In genomic region chr7:81127991-81128390, GRCh38 we compare ENCODE assay signal across 17 cellular contexts.
DNase-seq lines count a peak whose midpoint lies in the region; ATAC-seq, FAIRE-seq and TF ChIP-seq lines count a peak whose summit lies in the region.
"Had no signal": no experiment of that assay in that cellular context is flagged by ENCODE, and none has a peak within 500 bp of the region (broad histone marks: within the 10 kb centered on the region; RNA-seq: fewer than 3 reads in every experiment).

No MANE protein-coding gene starts in this region.

- H3K36me3 Mint-ChIP-seq in Caco-2 (ENCODE audit: insufficient read depth, unreplicated experiment): peaks cover 4% of the 10 kb centered on the region
- H3K36me3 Mint-ChIP-seq: CD14-positive monocyte; CD8-positive, alpha-beta T cell had no signal

- peaks cover 21% of the 10 kb centered on the region for H3K9me3 ChIP-seq in Caco-2
- peaks cover 8% of the 10 kb centered on the region for H3K9me3 ChIP-seq in PC-9 (ENCODE audit: insufficient read depth, low read depth)
- no peaks in the 10 kb centered on the region for H3K9me3 ChIP-seq in endothelial cell of umbilical vein (replicated peaks; ENCODE audit: control insufficient read depth, insufficient read depth, low read length)

- no peaks in the 10 kb centered on the region for H3K9me1 ChIP-seq in endothelial cell of umbilical vein (replicated peaks; ENCODE audit: control insufficient read depth, extremely low read depth, insufficient read depth, low read length)

- TF ChIP-seq POLR2A in endothelial cell of umbilical vein (IDR thresholded peaks at IDR 0.05; ENCODE audit: low read depth, low read length): no peak

- H3F3A ChIP-seq in PC-9 (ENCODE audit: insufficient read depth, low read depth): no peaks in the 10 kb centered on the region

- H3K4me2 ChIP-seq in PC-9 (no peak overlapping the region), endothelial cell of umbilical vein (ENCODE audit: insufficient read depth, low read length) (no peak overlapping the region)
- H3K4me2 ChIP-seq: GM23338 had no signal

- H3K9me3 Mint-ChIP-seq in Caco-2 (ENCODE audit: unreplicated experiment): peaks cover 49% of the 10 kb centered on the region

- H3K36me3 ChIP-seq in Caco-2 (ENCODE audit: control insufficient read depth, insufficient read depth, low read length): no peaks in the 10 kb centered on the region
- no peaks in the 10 kb centered on the region for H3K36me3 ChIP-seq in PC-9 (ENCODE audit: low read depth)
- no peaks in the 10 kb centered on the region for H3K36me3 ChIP-seq in endothelial cell of umbilical vein (ENCODE audit: control insufficient read depth in 2 of 2, extremely low read depth in 1 of 2, insufficient read depth in 2 of 2, low read length in 2 of 2)

- H2AFZ ChIP-seq in PC-9: peak overlapping the region; percentile 26; the same call in 1 of the 2 replicates
- no peak overlapping the region for H2AFZ ChIP-seq in endothelial cell of umbilical vein (ENCODE audit: low read depth, low read length)
- H2AFZ ChIP-seq: GM23338 had no signal

- peaks cover 10% of the 10 kb centered on the region for H3K4me1 Mint-ChIP-seq in Caco-2 (ENCODE audit: low read depth, unreplicated experiment)
- H3K4me1 Mint-ChIP-seq: CD14-positive monocyte, GM23338 had no signal

- H4K20me1 ChIP-seq in PC-9 (ENCODE audit: insufficient read depth) (no peaks in the 10 kb centered on the region), endothelial cell of umbilical vein (replicated peaks; ENCODE audit: control insufficient read depth, extremely low read depth, insufficient read depth, low read length) (no peaks in the 10 kb centered on the region)

- DNase-seq in Caco-2 (no peak), PC-9 (no peak), endothelial cell of umbilical vein (ENCODE audit: low read depth, low spot score) (peak; percentile 10), iris pigment epithelial cell (ENCODE audit: low read depth) (peak; percentile 40), HPDE6-E6E7 (ENCODE audit: extremely low spot score) (no peak)
- DNase-seq in activated naive CD4-positive, alpha-beta T cell treated with anti-CD3 and anti-CD28 coated beads, Interleukin-2, amount 50 U/mL, for 16 hours: no peak
- DNase-seq: CD8-positive, alpha-beta T cell; COR-L47; H7 had no signal

- H3K9me2 ChIP-seq in PC-9 (ENCODE audit: insufficient read depth): no peaks in the 10 kb centered on the region

- H3K27me3 Mint-ChIP-seq in Caco-2 (ENCODE audit: insufficient read depth, unreplicated experiment): no peaks in the 10 kb centered on the region

- no peaks in the 10 kb centered on the region for H3K4me1 ChIP-seq in Caco-2
- H3K4me1 ChIP-seq in PC-9 (replicated peaks; ENCODE audit: insufficient read depth): no peaks in the 10 kb centered on the region
- no peaks in the 10 kb centered on the region for H3K4me1 ChIP-seq in endothelial cell of umbilical vein (ENCODE audit: control insufficient read depth, extremely low read depth, insufficient read depth, low read length)

- no peak for FAIRE-seq in endothelial cell of umbilical vein (lab: Jason Lieb, UNC)
- FAIRE-seq: GM12878, GM18507 had no signal

- dilution Hi-C loops in endothelial cell of umbilical vein (cut with MboI; ENCODE audit: extremely low pct_ligation_motif_present, low sequenced_read_pairs): no loop called here

- H3K79me2 ChIP-seq in PC-9 (ENCODE audit: low read depth) (no peaks in the 10 kb centered on the region), endothelial cell of umbilical vein (ENCODE audit: control insufficient read depth, insufficient read depth, low read length) (no peaks in the 10 kb centered on the region)

- intact Hi-C loops in Caco-2 (cut with micrococcal nuclease; ENCODE audit: unreplicated experiment) (no loop called here), PC-9 (cut with micrococcal nuclease; ENCODE audit: unreplicated experiment) (no loop called here), endothelial cell of umbilical vein (cut with micrococcal nuclease) (no loop called here)

- H3K27ac Mint-ChIP-seq in Caco-2 (ENCODE audit: unreplicated experiment): peak overlapping the region; percentile 57
- H3K27ac Mint-ChIP-seq: CD14-positive monocyte; CD8-positive, alpha-beta T cell; GM23338 had no signal

- H3K4me3 Mint-ChIP-seq in Caco-2 (ENCODE audit: unreplicated experiment): no peak overlapping the region
- H3K4me3 Mint-ChIP-seq: CD14-positive monocyte; CD8-positive, alpha-beta T cell; GM23338 had no signal

- TF ChIP-seq CTCF in Caco-2 (IDR thresholded peaks at IDR 0.05; ENCODE audit: insufficient read depth in 1 of 2, low read depth in 1 of 2, low read length in 1 of 2, severe bottlenecking in 1 of 2, unreplicated experiment in 1 of 2) (no peak), PC-9 (conservative IDR thresholded peaks at IDR 0.05) (no peak), endothelial cell of umbilical vein (IDR thresholded peaks at IDR 0.05; ENCODE audit: extremely low read depth in 1 of 2, insufficient read depth in 1 of 2, low read depth in 1 of 2, low read length in 2 of 2) (no peak)

- H3K4me3 ChIP-seq in Caco-2 (ENCODE audit: low read depth, low read length) (no peak overlapping the region), PC-9 (no peak overlapping the region), endothelial cell of umbilical vein (replicated peaks in 1 of 3; ENCODE audit: insufficient read depth in 1 of 3, low read depth in 1 of 3, low read length in 3 of 3) (no peak overlapping the region)
- H3K4me3 ChIP-seq: GM12878, GM23338 had no signal

- POLR2A ChIA-PET in Caco-2 (lab: Charles Lee) (no interaction called here), PC-9 (lab: Charles Lee; ENCODE audit: unreplicated experiment) (interaction anchor here (0.6 kb wide), 1 partner anchor 355 kb away, joined by 3 read pairs; no protein-coding TSS in a partner anchor), endothelial cell of umbilical vein (lab: Charles Lee) (no interaction called here)

- BruUV-seq in Caco-2 (replicated peaks; lab: Mats Ljungman, UMichigan) (no TSS peak), PC-9 (replicated peaks; lab: Mats Ljungman, UMichigan) (no TSS peak), endothelial cell of umbilical vein (replicated peaks; lab: Mats Ljungman, UMichigan) (no TSS peak)

- CTCF ChIA-PET in Caco-2 (lab: Charles Lee) (no interaction called here), PC-9 (lab: Charles Lee) (no interaction called here), endothelial cell of umbilical vein (lab: Charles Lee) (interaction anchor here (0.6 to 1.8 kb wide), 4 partner anchors 9 to 330 kb away, joined by 3 to 4 read pairs (median 3); no protein-coding TSS in a partner anchor)

- H3K27me3 ChIP-seq in Caco-2 (replicated peaks; ENCODE audit: control insufficient read depth, insufficient read depth, low read length) (no peaks in the 10 kb centered on the region), PC-9 (ENCODE audit: insufficient read depth, low read depth) (no peaks in the 10 kb centered on the region), endothelial cell of umbilical vein (ENCODE audit: control insufficient read depth in 2 of 2, insufficient read depth in 2 of 2, low read length in 2 of 2) (no peaks in the 10 kb centered on the region)

- H3K27ac ChIP-seq in PC-9: no peak overlapping the region
- no peak overlapping the region for H3K27ac ChIP-seq in endothelial cell of umbilical vein (ENCODE audit: insufficient read depth, low read depth, low read length)
- H3K27ac ChIP-seq: 22Rv1, HL-60 had no signal

- no peak overlapping the region for H3K9ac ChIP-seq in endothelial cell of umbilical vein (replicated peaks; ENCODE audit: extremely low read depth, insufficient read depth, low read length)

- no peak for ATAC-seq in GM21515 (IDR thresholded peaks at IDR 0.05; ENCODE audit: unreplicated experiment)
- no peak for ATAC-seq in esophagus mucosa
- ATAC-seq: CD8-positive, alpha-beta T cell; GM12878; GM23338 had no signal

TF ChIP-seq in endothelial cell of umbilical vein, 7 proteins besides CTCF, POLR2A, EP300 and RAD21:
- TF ChIP-seq JUN (IDR thresholded peaks at IDR 0.05; ENCODE audit: borderline replicate concordance, insufficient read depth, insufficient read length, low read depth) (no peak), MYC (IDR thresholded peaks at IDR 0.05; ENCODE audit: low read depth, low read length) (no peak), GATA2 (IDR thresholded peaks at IDR 0.05; ENCODE audit: insufficient read depth, insufficient read length, low read depth, low read length) (no peak), POLR2AphosphoS5 (IDR thresholded peaks at IDR 0.05; ENCODE audit: insufficient read depth, low read depth, low read length) (no peak), FOS (IDR thresholded peaks at IDR 0.05; ENCODE audit: borderline replicate concordance, insufficient read depth, low read length) (no peak), EZH2 (IDR thresholded peaks at IDR 0.05; ENCODE audit: borderline replicate concordance, low read depth, low read length, severe bottlenecking) (no peak)
- TF ChIP-seq, protein P1, sequence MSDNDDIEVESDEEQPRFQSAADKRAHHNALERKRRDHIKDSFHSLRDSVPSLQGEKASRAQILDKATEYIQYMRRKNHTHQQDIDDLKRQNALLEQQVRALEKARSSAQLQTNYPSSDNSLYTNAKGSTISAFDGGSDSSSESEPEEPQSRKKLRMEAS (IDR thresholded peaks at IDR 0.05; ENCODE audit: insufficient read depth, insufficient read length): no peak

Comparison
In these comparisons a context has a peak if more than half of its experiments do, and no peak if none do; other contexts are left out.
1. DNase-seq: peak in endothelial cell of umbilical vein (single experiment) and iris pigment epithelial cell (single experiment); none in Caco-2 (0 of 2), PC-9 (0 of 2), HPDE6-E6E7 (single experiment) and activated naive CD4-positive, alpha-beta T cell treated with anti-CD3 and anti-CD28 coated beads, Interleukin-2, amount 50 U/mL, for 16 hours (single experiment).